In genomic region chr12:54300267-54300731, GRCh38 we compare ENCODE assay signal across 8 cellular contexts. TPM values are rescaled to one million over a fixed set of nuclear protein-coding genes. Genes with fewer than 3 reads are reported as not detected.
DNase-seq lines count a peak whose midpoint lies in the region; ATAC-seq, FAIRE-seq and TF ChIP-seq lines count a peak whose summit lies in the region.
"Had no signal": no experiment of that assay in that cellular context is flagged by ENCODE, and none has a peak within 500 bp of the region (broad histone marks: within the 10 kb centered on the region; RNA-seq: fewer than 3 reads in every experiment).

No MANE protein-coding gene starts in this region.

- H2AFZ ChIP-seq in KMS-11 (ENCODE audit: low read depth): peak overlapping the region; percentile 35; the same call in 1 of the 2 replicates

- H3K4me3 ChIP-seq in KMS-11 (IDR thresholded peaks at IDR 0.05; ENCODE audit: insufficient read depth, low read depth, low read length) (no peak overlapping the region), esophagus muscularis mucosa (peak overlapping the region; percentile 28 to 46 (median 33)), gastrocnemius medialis (peak overlapping the region; percentile 30 to 44 (median 43)), ovary (no peak overlapping the region)

- H3K9me3 ChIP-seq in esophagus muscularis mucosa: no peaks in the 10 kb centered on the region
- no peaks in the 10 kb centered on the region for H3K9me3 ChIP-seq in gastrocnemius medialis
- no peaks in the 10 kb centered on the region for H3K9me3 ChIP-seq in ovary

- no peak for DNase-seq in esophagus muscularis mucosa (ENCODE audit: extremely low spot score)
- DNase-seq in gastrocnemius medialis: no peak
- DNase-seq in posterior cingulate gyrus: no peak
- no peak for DNase-seq in ovary
- DNase-seq in HTR-8/SVneo (ENCODE audit: insufficient read length, low spot score): no peak
- DNase-seq: NCI-H187 treated with DMSO at 0.1 percent for 48 hours had no signal

- no peak overlapping the region for H3K9ac ChIP-seq in KMS-11

- intact Hi-C loops in esophagus muscularis mucosa (cut with DNase I): no loop called here
- intact Hi-C loops in gastrocnemius medialis (cut with DNase I; ENCODE audit: low total_unique reads): no loop called here
- intact Hi-C loops in posterior cingulate gyrus (cut with DNase I): no loop called here
- intact Hi-C loops in ovary (cut with DNase I): no loop called here

- H3K79me2 ChIP-seq in KMS-11 (ENCODE audit: insufficient read depth, low read depth): no peaks in the 10 kb centered on the region

- H3K36me3 ChIP-seq in KMS-11 (ENCODE audit: insufficient read depth) (no peaks in the 10 kb centered on the region), esophagus muscularis mucosa (no peaks in the 10 kb centered on the region), gastrocnemius medialis (no peaks in the 10 kb centered on the region), ovary (no peaks in the 10 kb centered on the region)

- H3K4me1 ChIP-seq in KMS-11 (ENCODE audit: low read depth, poor library complexity, severe bottlenecking): peaks cover 9% of the 10 kb centered on the region
- peaks cover 8 to 20% (median 15%) of the 10 kb centered on the region in 4 donors for H3K4me1 ChIP-seq in esophagus muscularis mucosa
- H3K4me1 ChIP-seq in gastrocnemius medialis: peaks cover 17 to 24% of the 10 kb centered on the region in 2 donors
- H3K4me1 ChIP-seq in ovary (ENCODE audit: insufficient read depth): no peaks in the 10 kb centered on the region

- peak in 1 of 2 donors; percentile 53 for ATAC-seq in gastrocnemius medialis

- peaks cover 40% of the 10 kb centered on the region for H3K27me3 ChIP-seq in KMS-11 (ENCODE audit: insufficient read depth, low read depth)
- H3K27me3 ChIP-seq in esophagus muscularis mucosa: peaks cover 0 to 58% (median 10%) of the 10 kb centered on the region in 4 donors
- H3K27me3 ChIP-seq in gastrocnemius medialis: no peaks in the 10 kb centered on the region
- H3K27me3 ChIP-seq in ovary: no peaks in the 10 kb centered on the region

- H3K27ac ChIP-seq in KMS-11 (no peak overlapping the region), esophagus muscularis mucosa (replicated peaks in 1 of 4) (no peak overlapping the region), gastrocnemius medialis (peak overlapping the region in 2 of 4 donors; percentile 55 to 61), ovary (no peak overlapping the region)

- no peaks in the 10 kb centered on the region for H4K20me1 ChIP-seq in KMS-11 (ENCODE audit: insufficient read depth)

- TF ChIP-seq CTCF in KMS-11 (conservative IDR thresholded peaks at IDR 0.05; ENCODE audit: low read depth, low read length) (no peak), esophagus muscularis mucosa (IDR thresholded peaks at IDR 0.05) (no peak), gastrocnemius medialis (IDR thresholded peaks at IDR 0.05 in 4 of 5, conservative IDR thresholded peaks at IDR 0.05 in 1 of 5) (no peak), ovary (IDR thresholded peaks at IDR 0.05) (no peak)

- TF ChIP-seq EP300 in esophagus muscularis mucosa (IDR thresholded peaks at IDR 0.05): no peak
- TF ChIP-seq EP300 in ovary (IDR thresholded peaks at IDR 0.05): no peak

- WGBS in esophagus muscularis mucosa: 55% methylated on average over 3 of the region's 3 CpGs
- 43 to 52% (median 45%) methylated on average over 3 of the region's 3 CpGs for WGBS in ovary, 3 donors

- TF ChIP-seq POLR2A in esophagus muscularis mucosa (IDR thresholded peaks at IDR 0.05; ENCODE audit: low read depth) (no peak), gastrocnemius medialis (IDR thresholded peaks at IDR 0.05) (no peak), ovary (IDR thresholded peaks at IDR 0.05) (no peak)

- H3K4me2 ChIP-seq in KMS-11: peak overlapping the region; percentile 53

- no peak for FAIRE-seq in HTR-8/SVneo (lab: Jason Lieb, UNC)

- in situ Hi-C loops in gastrocnemius medialis (cut with MboI; ENCODE audit: low sequenced_read_pairs in 4 of 4): no loop called here

RNA-seq across cellular contexts. Expression of gene NFE2, which starts 0.5 kb away (rescaled TPM):
- total RNA-seq in esophagus muscularis mucosa (1 to 10 TPM in 1 of 4 donors, under 1 TPM in 2, not detected in 1; 0.32 to 3.8 (median 0.42) TPM), gastrocnemius medialis (1 to 10 TPM in 2 of 4 donors, under 1 TPM in 1, not detected in 1; 0.64 to 8.0 (median 1.8) TPM), ovary (under 1 TPM in 5 of 7 donors, not detected in 2; 0.11 to 0.54 (median 0.33) TPM)
- polyA plus RNA-seq in ovary: under 1 TPM; 0.05 to 0.43 TPM
- total RNA-seq: T-helper 2 cell treated with Interferon-gamma antibody and Interleukin-4, amounts not matched to agents 100 ng/mL and 5 ng/mL, for 36 hours had no signal

RNA-seq across cellular contexts. Expression of gene HNRNPA1, which starts 19.8 kb away (rescaled TPM):
- total RNA-seq in esophagus muscularis mucosa (100 to 1,000 TPM; 216 to 368 (median 270) TPM), gastrocnemius medialis (100 to 1,000 TPM; 146 to 412 (median 186) TPM), ovary (1,000 to 10,000 TPM in 5 of 7 donors, 100 to 1,000 TPM in 2; 586 to 2,586 (median 2,385) TPM)
- polyA plus RNA-seq in ovary: 1,000 to 10,000 TPM; 2,375 to 2,506 TPM

RNA-seq across cellular contexts. Expression of gene CBX5, which starts 20.4 kb away (rescaled TPM):
- total RNA-seq in esophagus muscularis mucosa (10 to 100 TPM; 29.0 to 45.3 (median 37.3) TPM), gastrocnemius medialis (1 to 10 TPM; 7.9 to 8.9 (median 8.1) TPM), ovary (100 to 1,000 TPM in 4 of 7 donors, 10 to 100 TPM in 3; 30.3 to 119 (median 103) TPM)
- 10 to 100 TPM; 14.3 to 47.6 TPM for polyA plus RNA-seq in ovary

RNA-seq across cellular contexts. Expression of gene COPZ1, which starts 24.6 kb away (rescaled TPM):
- total RNA-seq in esophagus muscularis mucosa (10 to 100 TPM; 41.1 to 61.9 (median 48.5) TPM), gastrocnemius medialis (100 to 1,000 TPM in 2 of 4 donors, 10 to 100 TPM in 2; 91.8 to 145 (median 107) TPM), ovary (100 to 1,000 TPM in 4 of 7 donors, 10 to 100 TPM in 3; 41.7 to 117 (median 108) TPM)
- 100 to 1,000 TPM in 1 of 2 donors, 10 to 100 TPM in 1; 79.4 to 219 TPM for polyA plus RNA-seq in ovary

Comparison
In these comparisons a context has a peak if more than half of its experiments do, and no peak if none do; other contexts are left out.
1. H3K4me3 ChIP-seq: peak in esophagus muscularis mucosa (4 of 4) and gastrocnemius medialis (4 of 4); none in KMS-11 (single experiment) and ovary (single experiment).